Comparison of ENCODE assay signal across 8 cellular contexts in the genomic region with DNA sequence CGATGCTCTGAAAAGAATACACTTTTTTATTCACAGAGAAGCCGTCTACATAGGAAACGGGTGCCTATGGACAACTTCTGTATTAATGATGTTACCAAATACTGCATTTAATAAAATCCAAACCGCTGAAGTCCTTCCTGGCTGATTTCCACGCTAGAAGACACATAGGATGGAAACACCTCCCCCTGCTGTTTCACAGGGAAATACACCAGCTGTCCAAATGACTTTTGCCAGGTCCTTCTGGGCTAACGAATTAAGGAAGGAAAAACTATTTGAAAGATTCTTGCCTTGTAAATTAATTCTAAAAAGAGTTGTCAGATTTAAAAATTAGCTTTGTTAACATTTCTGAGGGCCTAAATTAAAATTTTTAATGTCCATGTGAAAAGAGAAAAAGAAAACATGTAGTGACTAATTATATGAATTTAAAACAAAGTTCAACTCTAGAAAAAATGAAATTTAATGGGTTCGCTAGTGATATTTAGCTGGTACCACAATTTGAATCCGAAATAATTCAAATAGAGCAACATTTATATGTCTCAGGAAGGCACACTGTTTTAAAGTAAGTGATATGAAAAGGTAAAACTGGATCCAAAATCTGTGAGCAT.
DNase-seq lines count a peak whose midpoint lies in the region; ATAC-seq and TF ChIP-seq lines count a peak whose summit lies in the region.

No MANE protein-coding gene starts in this region.

- H3K4me1 Mint-ChIP-seq in GM23338, result peaks cover 53% of the 10 kb centered on the region
- H3K4me1 Mint-ChIP-seq in activated naive CD8-positive, alpha-beta T cell treated with anti-CD3 and anti-CD28 coated beads, Interleukin-2, amount 50 U/mL, for 24 hours, result peaks cover 72% of the 10 kb centered on the region

- DNase-seq in GM23338 (ENCODE audit: low spot score) (peak; percentile 77), NOMO-1 treated with DMSO at 0.1 percent for 48 hours (lab: John Stamatoyannopoulos, UW; ENCODE audit: unreplicated experiment) (peak; percentile 53), colonic mucosa (peak; percentile 51), uterus (peak; percentile 29 to 69)
- DNase-seq in activated naive CD8-positive, alpha-beta T cell treated with anti-CD3 and anti-CD28 coated beads, Interleukin-2, amount 50 U/mL, for 24 hours, result no peak

- 33% methylated on average over 8 of the region's 8 CpGs for WGBS in liver

- H3K4me2 ChIP-seq in GM23338, result no peak overlapping the region

- ATAC-seq in GM23338 (peak; percentile 64), HG03457 (IDR thresholded peaks at IDR 0.05; ENCODE audit: unreplicated experiment) (no peak)
- ATAC-seq in activated naive CD8-positive, alpha-beta T cell treated with anti-CD3 and anti-CD28 coated beads, Interleukin-2, amount 50 U/mL, for 24 hours, result no peak

- H3K9me3 Mint-ChIP-seq in GM23338, result no peaks in the 10 kb centered on the region
- no peaks in the 10 kb centered on the region for H3K9me3 Mint-ChIP-seq in activated naive CD8-positive, alpha-beta T cell treated with anti-CD3 and anti-CD28 coated beads, Interleukin-2, amount 50 U/mL, for 24 hours

- no peak overlapping the region for H3K4me3 Mint-ChIP-seq in GM23338
- H3K4me3 Mint-ChIP-seq in activated naive CD8-positive, alpha-beta T cell treated with anti-CD3 and anti-CD28 coated beads, Interleukin-2, amount 50 U/mL, for 24 hours, result no peak overlapping the region

- H3K36me3 ChIP-seq in GM23338 (ENCODE audit: insufficient read depth) (no peaks in the 10 kb centered on the region), colonic mucosa (no peaks in the 10 kb centered on the region), liver (ENCODE audit: control insufficient read depth in 4 of 4, insufficient read depth in 3 of 4, low read depth in 1 of 4, low read length in 3 of 4) (no peaks in the 10 kb centered on the region), uterus (no peaks in the 10 kb centered on the region)

- H3K27ac Mint-ChIP-seq in GM23338, result no peak overlapping the region
- H3K27ac Mint-ChIP-seq in activated naive CD8-positive, alpha-beta T cell treated with anti-CD3 and anti-CD28 coated beads, Interleukin-2, amount 50 U/mL, for 24 hours, result no peak overlapping the region

- H3F3A ChIP-seq in GM23338 (replicated peaks; ENCODE audit: low read depth), result no peaks in the 10 kb centered on the region

- TF ChIP-seq POLR2A in uterus (IDR thresholded peaks at IDR 0.05), result no peak

- H3K9me2 ChIP-seq in GM23338 (ENCODE audit: insufficient read depth), result no peaks in the 10 kb centered on the region

- peaks cover 83% of the 10 kb centered on the region for H4K20me1 ChIP-seq in GM23338 (replicated peaks; ENCODE audit: insufficient read depth)

- H3K27me3 ChIP-seq in GM23338 (ENCODE audit: insufficient read depth), result no peaks in the 10 kb centered on the region
- H3K27me3 ChIP-seq in colonic mucosa, result no peaks in the 10 kb centered on the region
- no peaks in the 10 kb centered on the region for H3K27me3 ChIP-seq in liver (ENCODE audit: control insufficient read depth in 4 of 4, insufficient read depth in 4 of 4, low read length in 3 of 4)
- H3K27me3 ChIP-seq in uterus, result no peaks in the 10 kb centered on the region

- no peaks in the 10 kb centered on the region for H3K9me3 ChIP-seq in colonic mucosa
- no peaks in the 10 kb centered on the region for H3K9me3 ChIP-seq in liver (ENCODE audit: control insufficient read depth in 4 of 4, low read length in 3 of 4)
- H3K9me3 ChIP-seq in uterus, result no peaks in the 10 kb centered on the region

- no peak overlapping the region for H3K4me3 ChIP-seq in GM23338
- no peak overlapping the region for H3K4me3 ChIP-seq in colonic mucosa
- no peak overlapping the region for H3K4me3 ChIP-seq in liver (ENCODE audit: low read depth in 1 of 3, low read length in 3 of 3)
- no peak overlapping the region for H3K4me3 ChIP-seq in uterus

- H3K27me3 Mint-ChIP-seq in GM23338 (ENCODE audit: insufficient read depth, low read depth, poor library complexity), result peaks cover 4% of the 10 kb centered on the region
- no peaks in the 10 kb centered on the region for H3K27me3 Mint-ChIP-seq in activated naive CD8-positive, alpha-beta T cell treated with anti-CD3 and anti-CD28 coated beads, Interleukin-2, amount 50 U/mL, for 24 hours

- peaks cover 100% of the 10 kb centered on the region for H3K79me2 ChIP-seq in GM23338 (replicated peaks; ENCODE audit: insufficient read depth)

- intact Hi-C loops in colonic mucosa (cut with DNase I) (loop anchor here (2.0 kb wide), 1 partner anchor 109 kb away; no protein-coding TSS in a partner anchor), uterus (cut with DNase I; ENCODE audit: low total_unique reads) (no loop called here)

- H3K9ac ChIP-seq in colonic mucosa (ENCODE audit: low read depth in 2 of 2, low read length in 2 of 2) (no peak overlapping the region), liver (ENCODE audit: low read depth in 1 of 2, low read length in 2 of 2) (no peak overlapping the region)

- peak; percentile 96 for TF ChIP-seq RAD21 in liver (IDR thresholded peaks at IDR 0.05)

- H2AFZ ChIP-seq in GM23338, result no peak overlapping the region

- peak; percentile 93 for TF ChIP-seq CTCF in C4-2B (conservative IDR thresholded peaks at IDR 0.05)
- peak; percentile 76 to 80 for TF ChIP-seq CTCF in GM23338 (conservative IDR thresholded peaks at IDR 0.05; ENCODE audit: low read depth in 2 of 2)
- TF ChIP-seq CTCF in colonic mucosa (IDR thresholded peaks at IDR 0.05), result peak; percentile 77
- TF ChIP-seq CTCF in liver (IDR thresholded peaks at IDR 0.05; ENCODE audit: low read depth, low read length, missing input control), result peak; percentile 84
- TF ChIP-seq CTCF in uterus (IDR thresholded peaks at IDR 0.05), result peak; percentile 81 to 85 (median 84)

- H3K36me3 Mint-ChIP-seq in GM23338 (ENCODE audit: low read depth), result no peaks in the 10 kb centered on the region
- no peaks in the 10 kb centered on the region for H3K36me3 Mint-ChIP-seq in activated naive CD8-positive, alpha-beta T cell treated with anti-CD3 and anti-CD28 coated beads, Interleukin-2, amount 50 U/mL, for 24 hours (ENCODE audit: low read depth)

- H3K27ac ChIP-seq in C4-2B, result no peak overlapping the region
- no peak overlapping the region for H3K27ac ChIP-seq in GM23338 (ENCODE audit: low read depth)
- no peak overlapping the region for H3K27ac ChIP-seq in colonic mucosa
- no peak overlapping the region for H3K27ac ChIP-seq in liver (ENCODE audit: low read depth in 1 of 2, low read length in 2 of 2)
- peak overlapping the region; percentile 38 to 56 for H3K27ac ChIP-seq in uterus

- H3K4me1 ChIP-seq in GM23338 (ENCODE audit: insufficient read depth) (peaks cover 32% of the 10 kb centered on the region), colonic mucosa (peaks cover 9% of the 10 kb centered on the region), liver (ENCODE audit: control insufficient read depth in 4 of 4, insufficient read depth in 4 of 4, low read length in 3 of 4) (peaks cover 11 to 47% (median 30%) of the 10 kb centered on the region in 4 donors), uterus (peaks cover 0 to 5% of the 10 kb centered on the region in 2 donors)

TF ChIP-seq in GM23338, 12 proteins besides CTCF, POLR2A, EP300 and RAD21 (continues in another document):
- TF ChIP-seq JUNB (IDR thresholded peaks at IDR 0.05; ENCODE audit: unreplicated experiment) (no peak), STAT1 (IDR thresholded peaks at IDR 0.05; ENCODE audit: unreplicated experiment) (no peak)

TF ChIP-seq in liver, 16 proteins besides CTCF, POLR2A, EP300 and RAD21 (continues in another document):
- TF ChIP-seq, protein P1, sequence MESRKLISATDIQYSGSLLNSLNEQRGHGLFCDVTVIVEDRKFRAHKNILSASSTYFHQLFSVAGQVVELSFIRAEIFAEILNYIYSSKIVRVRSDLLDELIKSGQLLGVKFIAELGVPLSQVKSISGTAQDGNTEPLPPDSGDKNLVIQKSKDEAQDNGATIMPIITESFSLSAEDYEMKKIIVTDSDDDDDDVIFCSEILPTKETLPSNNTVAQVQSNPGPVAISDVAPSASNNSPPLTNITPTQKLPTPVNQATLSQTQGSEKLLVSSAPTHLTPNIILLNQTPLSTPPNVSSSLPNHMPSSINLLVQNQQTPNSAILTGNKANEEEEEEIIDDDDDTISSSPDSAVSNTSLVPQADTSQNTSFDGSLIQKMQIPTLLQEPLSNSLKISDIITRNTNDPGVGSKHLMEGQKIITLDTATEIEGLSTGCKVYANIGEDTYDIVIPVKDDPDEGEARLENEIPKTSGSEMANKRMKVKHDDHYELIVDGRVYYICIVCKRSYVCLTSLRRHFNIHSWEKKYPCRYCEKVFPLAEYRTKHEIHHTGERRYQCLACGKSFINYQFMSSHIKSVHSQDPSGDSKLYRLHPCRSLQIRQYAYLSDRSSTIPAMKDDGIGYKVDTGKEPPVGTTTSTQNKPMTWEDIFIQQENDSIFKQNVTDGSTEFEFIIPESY (IDR thresholded peaks at IDR 0.05), result no peak
- TF ChIP-seq FOXA1 (IDR thresholded peaks at IDR 0.05) (no peak), SP1 (IDR thresholded peaks at IDR 0.05) (no peak), HNF4A (conservative IDR thresholded peaks at IDR 0.05) (no peak), HNF4G (IDR thresholded peaks at IDR 0.05) (no peak)
- TF ChIP-seq, protein P2, sequence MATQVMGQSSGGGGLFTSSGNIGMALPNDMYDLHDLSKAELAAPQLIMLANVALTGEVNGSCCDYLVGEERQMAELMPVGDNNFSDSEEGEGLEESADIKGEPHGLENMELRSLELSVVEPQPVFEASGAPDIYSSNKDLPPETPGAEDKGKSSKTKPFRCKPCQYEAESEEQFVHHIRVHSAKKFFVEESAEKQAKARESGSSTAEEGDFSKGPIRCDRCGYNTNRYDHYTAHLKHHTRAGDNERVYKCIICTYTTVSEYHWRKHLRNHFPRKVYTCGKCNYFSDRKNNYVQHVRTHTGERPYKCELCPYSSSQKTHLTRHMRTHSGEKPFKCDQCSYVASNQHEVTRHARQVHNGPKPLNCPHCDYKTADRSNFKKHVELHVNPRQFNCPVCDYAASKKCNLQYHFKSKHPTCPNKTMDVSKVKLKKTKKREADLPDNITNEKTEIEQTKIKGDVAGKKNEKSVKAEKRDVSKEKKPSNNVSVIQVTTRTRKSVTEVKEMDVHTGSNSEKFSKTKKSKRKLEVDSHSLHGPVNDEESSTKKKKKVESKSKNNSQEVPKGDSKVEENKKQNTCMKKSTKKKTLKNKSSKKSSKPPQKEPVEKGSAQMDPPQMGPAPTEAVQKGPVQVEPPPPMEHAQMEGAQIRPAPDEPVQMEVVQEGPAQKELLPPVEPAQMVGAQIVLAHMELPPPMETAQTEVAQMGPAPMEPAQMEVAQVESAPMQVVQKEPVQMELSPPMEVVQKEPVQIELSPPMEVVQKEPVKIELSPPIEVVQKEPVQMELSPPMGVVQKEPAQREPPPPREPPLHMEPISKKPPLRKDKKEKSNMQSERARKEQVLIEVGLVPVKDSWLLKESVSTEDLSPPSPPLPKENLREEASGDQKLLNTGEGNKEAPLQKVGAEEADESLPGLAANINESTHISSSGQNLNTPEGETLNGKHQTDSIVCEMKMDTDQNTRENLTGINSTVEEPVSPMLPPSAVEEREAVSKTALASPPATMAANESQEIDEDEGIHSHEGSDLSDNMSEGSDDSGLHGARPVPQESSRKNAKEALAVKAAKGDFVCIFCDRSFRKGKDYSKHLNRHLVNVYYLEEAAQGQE (IDR thresholded peaks at IDR 0.05), result no peak
- TF ChIP-seq, protein P3, sequence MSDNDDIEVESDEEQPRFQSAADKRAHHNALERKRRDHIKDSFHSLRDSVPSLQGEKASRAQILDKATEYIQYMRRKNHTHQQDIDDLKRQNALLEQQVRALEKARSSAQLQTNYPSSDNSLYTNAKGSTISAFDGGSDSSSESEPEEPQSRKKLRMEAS (IDR thresholded peaks at IDR 0.05), result no peak

Comparison
In these comparisons a context has a peak if more than half of its experiments do, and no peak if none do; other contexts are left out.
1. H3K27ac ChIP-seq: peak in uterus (2 of 2); none in C4-2B (single experiment), GM23338 (single experiment), colonic mucosa (single experiment) and liver (0 of 2).
2. Peak in every context shown above with its lines, with median percentiles within 50 percentile points of each other: CTCF ChIP-seq.